Comparison of ENCODE assay signal across 8 cellular contexts in the genomic region with DNA sequence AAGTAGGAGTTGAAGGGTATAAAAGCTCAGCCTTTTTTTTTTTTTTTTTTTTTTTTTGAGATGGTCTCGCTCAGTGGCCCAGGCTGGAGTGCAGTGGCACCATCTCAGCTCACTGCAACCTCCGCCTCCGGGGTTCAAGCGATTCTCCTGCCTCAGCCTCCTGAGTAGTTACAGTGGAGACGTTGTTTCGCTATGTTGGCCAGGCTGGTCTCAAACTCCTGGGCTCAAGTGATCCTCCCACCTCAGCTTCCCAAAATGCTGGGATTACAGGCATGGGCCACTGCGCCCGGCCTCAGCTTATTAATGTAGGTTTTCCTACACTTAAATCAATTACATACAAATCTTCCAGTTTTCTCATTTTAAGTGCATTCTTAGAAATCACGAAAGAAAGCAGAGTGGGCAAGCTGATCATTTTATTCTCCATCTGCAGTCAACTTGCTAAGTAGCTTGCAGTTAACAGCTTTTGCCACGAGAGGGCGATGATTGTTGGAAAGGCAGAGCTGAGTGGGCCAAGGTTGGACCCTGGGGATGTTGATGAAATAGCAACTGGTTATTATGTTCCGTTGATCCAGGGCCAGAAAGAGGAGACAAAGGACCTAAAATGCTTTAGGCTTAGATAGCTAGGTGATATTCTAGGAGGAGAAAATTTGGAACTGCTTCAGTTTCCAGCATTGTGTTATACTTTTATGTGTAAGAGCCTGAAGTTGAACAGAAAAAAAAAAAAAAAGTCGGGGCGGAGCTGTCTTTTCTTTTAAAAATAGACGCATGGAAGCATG.
DNase-seq lines count a peak whose midpoint lies in the region; ATAC-seq and TF ChIP-seq lines count a peak whose summit lies in the region.

No MANE protein-coding gene starts in this region.

- H3K9me3 Mint-ChIP-seq in activated CD4-positive, alpha-beta memory T cell treated with anti-CD3 and anti-CD28 coated beads, Interleukin-2, amount 10 ng/mL, durations not matched to agents 7 days and 5 days = no peaks in the 10 kb centered on the region
- H3K9me3 Mint-ChIP-seq in memory B cell = no peaks in the 10 kb centered on the region

- CTCF ChIA-PET in BJ (lab: Yijun Ruan, JAX) = interaction anchor here (0.6 to 4.1 kb wide), 45 partner anchors 10 to 400 kb away, joined by 3 to 28 read pairs (median 4); partner anchors contain the start of gene EPAS1
- CTCF ChIA-PET in activated CD4-positive, alpha-beta memory T cell treated with anti-CD3 and anti-CD28 coated beads, Interleukin-2, amount 10 ng/mL, durations not matched to agents 7 days and 5 days (lab: Charles Lee) = interaction anchor here (0.6 to 2.5 kb wide), 66 partner anchors 8 to 645 kb away, joined by 3 to 38 read pairs (median 5); no protein-coding TSS in a partner anchor

- H3K27me3 ChIP-seq in BJ (ENCODE audit: control insufficient read depth, insufficient read depth, low read length) = no peaks in the 10 kb centered on the region
- no peaks in the 10 kb centered on the region for H3K27me3 ChIP-seq in effector memory CD4-positive, alpha-beta T cell (replicated peaks; ENCODE audit: control insufficient read depth, insufficient read depth, low read length, poor library complexity, severe bottlenecking)

- no peaks in the 10 kb centered on the region for H3K27me3 Mint-ChIP-seq in activated CD4-positive, alpha-beta memory T cell treated with anti-CD3 and anti-CD28 coated beads, Interleukin-2, amount 10 ng/mL, durations not matched to agents 7 days and 5 days
- H3K27me3 Mint-ChIP-seq in memory B cell = no peaks in the 10 kb centered on the region

- H3K4me1 Mint-ChIP-seq in activated CD4-positive, alpha-beta memory T cell treated with anti-CD3 and anti-CD28 coated beads, Interleukin-2, amount 10 ng/mL, durations not matched to agents 7 days and 5 days = peaks cover 28% of the 10 kb centered on the region
- peaks cover 2% of the 10 kb centered on the region for H3K4me1 Mint-ChIP-seq in memory B cell

- H3K27ac ChIP-seq in effector memory CD4-positive, alpha-beta T cell (ENCODE audit: insufficient read depth, low read length, poor library complexity, severe bottlenecking) = no peak overlapping the region

- POLR2A ChIA-PET in BJ (lab: Charles Lee) = interaction anchor here (0.6 to 0.7 kb wide), 3 partner anchors 50 to 268 kb away, joined by 4 to 8 read pairs (median 5); no protein-coding TSS in a partner anchor
- POLR2A ChIA-PET in activated CD4-positive, alpha-beta memory T cell treated with anti-CD3 and anti-CD28 coated beads, Interleukin-2, amount 10 ng/mL, durations not matched to agents 7 days and 5 days (lab: Charles Lee) = interaction anchor here (0.6 to 1.5 kb wide), 3 partner anchors 166 to 232 kb away, joined by 3 to 4 read pairs (median 4); no protein-coding TSS in a partner anchor

- no peak overlapping the region for H3K4me3 ChIP-seq in BJ (ENCODE audit: low read depth, low read length)
- no peak overlapping the region for H3K4me3 ChIP-seq in effector memory CD4-positive, alpha-beta T cell (ENCODE audit: insufficient read depth, low read depth, low read length, poor library complexity, severe bottlenecking)

- DNase-seq in BJ (ENCODE audit: low read depth) (no peak), NCI-H82 (lab: John Stamatoyannopoulos, UW) (peak; percentile 89), memory B cell (ENCODE audit: low spot score in 2 of 2) (peak; percentile 44 to 53)
- DNase-seq in activated CD4-positive, alpha-beta memory T cell treated with anti-CD3 and anti-CD28 coated beads, Interleukin-2, amount 10 ng/mL, durations not matched to agents 7 days and 5 days = peak; percentile 79
- peak; percentile 10 to 45 (median 18) for DNase-seq in effector memory CD4-positive, alpha-beta T cell
- peak; percentile 49 for DNase-seq in stimulated activated CD8-positive, alpha-beta memory T cell treated with anti-CD3 and anti-CD28 coated beads, Interleukin-15, amount 100 ng/mL, for 24 hours (ENCODE audit: low read depth)

- H3K27ac Mint-ChIP-seq in activated CD4-positive, alpha-beta memory T cell treated with anti-CD3 and anti-CD28 coated beads, Interleukin-2, amount 10 ng/mL, durations not matched to agents 7 days and 5 days = no peak overlapping the region
- H3K27ac Mint-ChIP-seq in memory B cell = no peak overlapping the region

- peak; percentile 45 for ATAC-seq in HG02885 (IDR thresholded peaks at IDR 0.05; ENCODE audit: poor library complexity, unreplicated experiment)
- peak; percentile 47 for ATAC-seq in memory B cell (ENCODE audit: low read depth)
- no peak for ATAC-seq in GM19023 (IDR thresholded peaks at IDR 0.05; ENCODE audit: unreplicated experiment)

- no peaks in the 10 kb centered on the region for H3K36me3 ChIP-seq in BJ (ENCODE audit: control insufficient read depth, insufficient read depth, low read length)
- no peaks in the 10 kb centered on the region for H3K36me3 ChIP-seq in effector memory CD4-positive, alpha-beta T cell (ENCODE audit: control insufficient read depth, insufficient read depth, low read length)

- H3K4me1 ChIP-seq in effector memory CD4-positive, alpha-beta T cell (ENCODE audit: control insufficient read depth, insufficient read depth, low read length, poor library complexity, severe bottlenecking) = no peaks in the 10 kb centered on the region

- H3K9me3 ChIP-seq in effector memory CD4-positive, alpha-beta T cell (ENCODE audit: control insufficient read depth, low read length) = no peaks in the 10 kb centered on the region

- H3K4me3 Mint-ChIP-seq in activated CD4-positive, alpha-beta memory T cell treated with anti-CD3 and anti-CD28 coated beads, Interleukin-2, amount 10 ng/mL, durations not matched to agents 7 days and 5 days = no peak overlapping the region
- no peak overlapping the region for H3K4me3 Mint-ChIP-seq in memory B cell

- H3K36me3 Mint-ChIP-seq in activated CD4-positive, alpha-beta memory T cell treated with anti-CD3 and anti-CD28 coated beads, Interleukin-2, amount 10 ng/mL, durations not matched to agents 7 days and 5 days (ENCODE audit: low read depth) = no peaks in the 10 kb centered on the region
- peaks cover 7% of the 10 kb centered on the region for H3K36me3 Mint-ChIP-seq in memory B cell

- TF ChIP-seq CTCF in BJ (IDR thresholded peaks at IDR 0.05; ENCODE audit: insufficient read depth, low read depth, low read length) = peak; percentile 89
